In genomic region chr1:230230948-230231738, GRCh38 we compare ENCODE assay signal across 13 cellular contexts.
DNase-seq lines count a peak whose midpoint lies in the region; ATAC-seq, FAIRE-seq and TF ChIP-seq lines count a peak whose summit lies in the region.
"Had no signal": no experiment of that assay in that cellular context is flagged by ENCODE, and none has a peak within 500 bp of the region (broad histone marks: within the 10 kb centered on the region; RNA-seq: fewer than 3 reads in every experiment).

No MANE protein-coding gene starts in this region.

- H3K27me3 Mint-ChIP-seq in activated T-cell treated with anti-CD3 and anti-CD28 coated beads, Interleukin-2, amount 50 U/mL, for 72 hours (ENCODE audit: low read depth) = no peaks in the 10 kb centered on the region
- no peaks in the 10 kb centered on the region for H3K27me3 Mint-ChIP-seq in activated naive CD8-positive, alpha-beta T cell treated with anti-CD3 and anti-CD28 coated beads for 36 hours

- peaks cover 14% of the 10 kb centered on the region for H3K4me1 Mint-ChIP-seq in activated T-cell treated with anti-CD3 and anti-CD28 coated beads, Interleukin-2, amount 50 U/mL, for 72 hours (ENCODE audit: low read depth)
- peaks cover 14% of the 10 kb centered on the region for H3K4me1 Mint-ChIP-seq in activated naive CD8-positive, alpha-beta T cell treated with anti-CD3 and anti-CD28 coated beads for 36 hours

- TF ChIP-seq POLR2A in transverse colon (IDR thresholded peaks at IDR 0.05) (no peak), HepG2 (IDR thresholded peaks at IDR 0.05; ENCODE audit: insufficient read depth in 1 of 2, low read depth in 2 of 2, low read length in 2 of 2) (no peak)

- WGBS in transverse colon (ENCODE audit: low coverage in 1 of 2), 2 donors = 38 to 65% methylated on average over 1 to 7 of the region's 7 CpGs
- 96% methylated on average over 7 of the region's 7 CpGs for WGBS in HepG2 (ENCODE audit: low lambda C conversion rate)

- H3K79me2 ChIP-seq in HepG2 (ENCODE audit: insufficient read depth, low read length) = no peaks in the 10 kb centered on the region

- ATAC-seq in activated T-cell treated with anti-CD3 and anti-CD28 coated beads, Interleukin-2, amount 50 U/mL, for 72 hours (replicated peaks in 1 of 2) = peak; percentile 69 to 78
- ATAC-seq in mucosa of descending colon (peak; percentile 94), HepG2 (no peak)

- no peaks in the 10 kb centered on the region for H3K27me3 ChIP-seq in transverse colon
- H3K27me3 ChIP-seq in HepG2 (ENCODE audit: control insufficient read depth in 1 of 2, insufficient read depth in 2 of 2, low read length in 2 of 2) = no peaks in the 10 kb centered on the region

- peak overlapping the region in 1 of 2 donors; percentile 57 for H3K4me3 Mint-ChIP-seq in activated T-cell treated with anti-CD3 and anti-CD28 coated beads, Interleukin-2, amount 50 U/mL, for 72 hours
- H3K4me3 Mint-ChIP-seq in activated naive CD8-positive, alpha-beta T cell treated with anti-CD3 and anti-CD28 coated beads for 36 hours = no peak overlapping the region

- H2AFZ ChIP-seq in HepG2 (ENCODE audit: low read length) = no peak overlapping the region

- no peak for TF ChIP-seq CTCF in mucosa of descending colon (IDR thresholded peaks at IDR 0.05)
- no peak for TF ChIP-seq CTCF in transverse colon (IDR thresholded peaks at IDR 0.05)
- no peak for TF ChIP-seq CTCF in HepG2 (CRISPR knock-in tag; IDR thresholded peaks at IDR 0.05)

- no peak for TF ChIP-seq EP300 in transverse colon (IDR thresholded peaks at IDR 0.05; ENCODE audit: low read depth)
- no peak for TF ChIP-seq EP300 in HepG2 (IDR thresholded peaks at IDR 0.05; ENCODE audit: low read depth in 2 of 2, low read length in 2 of 2)
- no peak for TF ChIP-seq EP300 in HepG2 (CRISPR knock-in tag; IDR thresholded peaks at IDR 0.05; ENCODE audit: borderline replicate concordance)

- TF ChIP-seq RAD21 in HepG2 (CRISPR knock-in tag; IDR thresholded peaks at IDR 0.05) = no peak

- H3K9me3 Mint-ChIP-seq in activated T-cell treated with anti-CD3 and anti-CD28 coated beads, Interleukin-2, amount 50 U/mL, for 72 hours = no peaks in the 10 kb centered on the region
- H3K9me3 Mint-ChIP-seq in activated naive CD8-positive, alpha-beta T cell treated with anti-CD3 and anti-CD28 coated beads for 36 hours = no peaks in the 10 kb centered on the region

- POLR2A ChIA-PET in HepG2 (lab: Yijun Ruan, JAX) = no interaction called here

- DNase-seq in activated T-cell treated with anti-CD3 and anti-CD28 coated beads, Interleukin-2, amount 50 U/mL, for 72 hours = no peak
- no peak for DNase-seq in activated T-cell treated with anti-CD3 and anti-CD28 coated beads, Interleukin-2, amount 50 U/mL, for 1 hour
- DNase-seq in activated naive CD8-positive, alpha-beta T cell treated with anti-CD3 and anti-CD28 coated beads for 36 hours = no peak
- DNase-seq in mucosa of descending colon = peak in 2 of 3 donors; percentile 48 to 68
- DNase-seq in transverse colon = peak; percentile 48
- no peak for DNase-seq in NCI-H69 (lab: John Stamatoyannopoulos, UW)
- no peak for DNase-seq in HepG2 (ENCODE audit: low spot score)
- DNase-seq in anterior cingulate cortex (lab: John Stamatoyannopoulos, UW) = no peak
- DNase-seq: activated effector memory CD4-positive, alpha-beta T cell treated with anti-CD3 and anti-CD28 coated beads, Interleukin-2, amount 50 U/mL, for 16 hours; C1 segment of cervical spinal cord; NCI-H1930; occipital lobe; stimulated activated CD4-positive, alpha-beta T cell treated with anti-CD3 and anti-CD28 coated beads, Interleukin-2, amount 100 ng/mL, for 48 hours had no signal

- H3K36me3 Mint-ChIP-seq in activated T-cell treated with anti-CD3 and anti-CD28 coated beads, Interleukin-2, amount 50 U/mL, for 72 hours (ENCODE audit: insufficient read depth in 2 of 2) = peaks cover 0 to 1% of the 10 kb centered on the region in 2 donors
- peaks cover 13% of the 10 kb centered on the region for H3K36me3 Mint-ChIP-seq in activated naive CD8-positive, alpha-beta T cell treated with anti-CD3 and anti-CD28 coated beads for 36 hours

- no peak overlapping the region for H3K4me2 ChIP-seq in HepG2 (ENCODE audit: low read depth, low read length)

- no peaks in the 10 kb centered on the region for H4K20me1 ChIP-seq in HepG2 (ENCODE audit: insufficient read depth, low read length)

- H3K9me3 ChIP-seq in mucosa of descending colon (no peaks in the 10 kb centered on the region), transverse colon (no peaks in the 10 kb centered on the region), HepG2 (ENCODE audit: low read length) (no peaks in the 10 kb centered on the region)

- H3K9ac ChIP-seq in HepG2 (ENCODE audit: insufficient read depth, low read depth, low read length) = no peak overlapping the region

- H3K36me3 ChIP-seq in mucosa of descending colon (ENCODE audit: low read depth) (no peaks in the 10 kb centered on the region), transverse colon (no peaks in the 10 kb centered on the region), HepG2 (replicated peaks in 1 of 2; ENCODE audit: control insufficient read depth in 1 of 2, insufficient read depth in 2 of 2, low read length in 2 of 2) (peaks cover 1 to 8% of the 10 kb centered on the region in 2 experiments; a peak in 2 of 5 replicates)

- peak overlapping the region; percentile 62 for H3K27ac Mint-ChIP-seq in activated T-cell treated with anti-CD3 and anti-CD28 coated beads, Interleukin-2, amount 50 U/mL, for 72 hours
- H3K27ac Mint-ChIP-seq in activated naive CD8-positive, alpha-beta T cell treated with anti-CD3 and anti-CD28 coated beads for 36 hours = peak overlapping the region; percentile 39

- BruUV-seq in HepG2 (replicated peaks; lab: Mats Ljungman, UMichigan) = no TSS peak

- CTCF ChIA-PET in HepG2 (lab: Yijun Ruan, JAX; ENCODE audit: low intra/inter-chr PET ratio, low total read pairs) = no interaction called here

- H3K27ac ChIP-seq in transverse colon (peak overlapping the region; percentile 66 to 81 (median 76)), HepG2 (ENCODE audit: extremely low read length, insufficient read depth, low read length) (no peak overlapping the region)

- FAIRE-seq in HepG2 (lab: Jason Lieb, UNC) = no peak

- in situ Hi-C loops in transverse colon (cut with MboI; ENCODE audit: low pct_ligation_motif_present in 1 of 4, low pct_unique_long_range_greater_than_20kb in 1 of 4, low sequenced_read_pairs in 3 of 4) (no loop called here), HepG2 (cut with HindIII; ENCODE audit: extremely low pct_ligation_motif_present, low pct_unique_long_range_greater_than_20kb) (no loop called here)

- H3K4me3 ChIP-seq in mucosa of descending colon (no peak overlapping the region), transverse colon (no peak overlapping the region), HepG2 (replicated peaks in 1 of 3; ENCODE audit: insufficient read depth in 1 of 3, low read depth in 2 of 3, low read length in 3 of 3) (no peak overlapping the region)

- H3K4me1 ChIP-seq in mucosa of descending colon (ENCODE audit: low read depth) = peaks cover 10% of the 10 kb centered on the region
- H3K4me1 ChIP-seq in transverse colon = peaks cover 0 to 28% (median 12%) of the 10 kb centered on the region in 4 donors
- no peaks in the 10 kb centered on the region for H3K4me1 ChIP-seq in HepG2 (ENCODE audit: insufficient read depth, low read length)

- intact Hi-C loops in mucosa of descending colon (cut with DNase I, micrococcal nuclease) (no loop called here), transverse colon (cut with DNase I; ENCODE audit: low total_unique reads) (no loop called here), HepG2 (cut with micrococcal nuclease; ENCODE audit: unreplicated experiment) (no loop called here)

TF ChIP-seq in HepG2, 621 proteins besides CTCF, POLR2A, EP300 and RAD21:
- no peak for TF ChIP-seq NFKBIZ (CRISPR knock-in tag; IDR thresholded peaks at IDR 0.05)
- TF ChIP-seq KDM6A (CRISPR knock-in tag; IDR thresholded peaks at IDR 0.05; ENCODE audit: low read depth) = no peak
- TF ChIP-seq TAF15 (IDR thresholded peaks at IDR 0.05; ENCODE audit: low read depth, low read length, poor library complexity, severe bottlenecking) = no peak
- no peak for TF ChIP-seq ZNF550 (CRISPR knock-in tag; IDR thresholded peaks at IDR 0.05; ENCODE audit: borderline replicate concordance)
- TF ChIP-seq NR2F2 (IDR thresholded peaks at IDR 0.05; ENCODE audit: borderline replicate concordance, low read depth) = no peak
- no peak for TF ChIP-seq CEBPB (IDR thresholded peaks at IDR 0.05; ENCODE audit: borderline replicate concordance, low read depth, low read length)
- no peak for TF ChIP-seq ZMYM4 (CRISPR knock-in tag; IDR thresholded peaks at IDR 0.05)
- no peak for TF ChIP-seq NCOA5 (CRISPR knock-in tag; IDR thresholded peaks at IDR 0.05)
- no peak for TF ChIP-seq KAT2B (IDR thresholded peaks at IDR 0.05; ENCODE audit: borderline replicate concordance, low read depth, low read length)
- no peak for TF ChIP-seq JUNB (CRISPR knock-in tag; IDR thresholded peaks at IDR 0.05; ENCODE audit: borderline replicate concordance)
- no peak for TF ChIP-seq KMT2B (CRISPR knock-in tag; IDR thresholded peaks at IDR 0.05)
- no peak for TF ChIP-seq ZNF747 (CRISPR knock-in tag; IDR thresholded peaks at IDR 0.05; ENCODE audit: borderline replicate concordance)
- no peak for TF ChIP-seq BCL6 (CRISPR knock-in tag; IDR thresholded peaks at IDR 0.05)
- TF ChIP-seq IKZF5 (CRISPR knock-in tag; IDR thresholded peaks at IDR 0.05) = no peak
- no peak for TF ChIP-seq RCOR2 (CRISPR knock-in tag; IDR thresholded peaks at IDR 0.05)
- TF ChIP-seq ZNF670 (CRISPR knock-in tag; IDR thresholded peaks at IDR 0.05; ENCODE audit: borderline replicate concordance) = no peak
- no peak for TF ChIP-seq SALL1 (CRISPR knock-in tag; IDR thresholded peaks at IDR 0.05)
- no peak for TF ChIP-seq ZNF317 (CRISPR knock-in tag; IDR thresholded peaks at IDR 0.05)
- TF ChIP-seq ZZZ3 (CRISPR knock-in tag; IDR thresholded peaks at IDR 0.05; ENCODE audit: borderline replicate concordance) = no peak

Comparison
In these comparisons a context has a peak if more than half of its experiments do, and no peak if none do; other contexts are left out.
1. DNase-seq: peak in mucosa of descending colon (2 of 3) and transverse colon (single experiment); none in activated T-cell treated with anti-CD3 and anti-CD28 coated beads, Interleukin-2, amount 50 U/mL, for 72 hours (0 of 2), activated T-cell treated with anti-CD3 and anti-CD28 coated beads, Interleukin-2, amount 50 U/mL, for 1 hour (single experiment), activated naive CD8-positive, alpha-beta T cell treated with anti-CD3 and anti-CD28 coated beads for 36 hours (single experiment), NCI-H69 (single experiment), HepG2 (single experiment) and anterior cingulate cortex (0 of 58).